ENCODE assay signal across 9 cellular contexts in genomic region chr11:67584205-67584880, GRCh38.
A peak's percentile ranks its signal among the peaks of the same experiment; 100 is the strongest.
DNase-seq lines count a peak whose midpoint lies in the region; ATAC-seq, FAIRE-seq and TF ChIP-seq lines count a peak whose summit lies in the region.
"Had no signal": no experiment of that assay in that cellular context is flagged by ENCODE, and none has a peak within 500 bp of the region (broad histone marks: within the 10 kb centered on the region; RNA-seq: fewer than 3 reads in every experiment).

No MANE protein-coding gene starts in this region.

- TF ChIP-seq CTCF in HL-60 (IDR thresholded peaks at IDR 0.05; ENCODE audit: insufficient read depth, low read length) (no peak), coronary artery (IDR thresholded peaks at IDR 0.05) (no peak)

- no peak for ATAC-seq in HG03378 (IDR thresholded peaks at IDR 0.05; ENCODE audit: unreplicated experiment)

- no peak for FAIRE-seq in RCC 7860 (lab: Jason Lieb, UNC)

- DNase-seq in D341Med (ENCODE audit: low spot score) = peak; percentile 54
- peak; percentile 84 to 95 for DNase-seq in HL-60 (ENCODE audit: low read depth in 1 of 2, low spot score in 1 of 2)
- peak; percentile 24 for DNase-seq in T-helper 2 cell treated with Interferon-gamma antibody and Interleukin-4, amounts not matched to agents 5 μg/mL and 100 μg/mL, for 36 hours (ENCODE audit: low spot score)
- peak; percentile 85 for DNase-seq in coronary artery (ENCODE audit: low spot score)
- peak; percentile 88 for DNase-seq in left kidney (ENCODE audit: low read depth, low spot score)
- peak; percentile 30 for DNase-seq in stimulated activated CD4-positive, alpha-beta T cell treated with anti-CD3 and anti-CD28 coated beads, Interleukin-1b, Interleukin-23, amount 100 ng/mL, for 48 hours
- DNase-seq in RCC 7860 (ENCODE audit: low spot score) = no peak

- H3K27ac ChIP-seq in HL-60 (replicated peaks) (peak overlapping the region; percentile 82), coronary artery (peak overlapping the region; percentile 96 to 98)
- H3K27ac ChIP-seq: KMS-11 had no signal

- H3K36me3 Mint-ChIP-seq in T-helper 2 cell treated with Interferon-gamma antibody and Interleukin-4, amounts not matched to agents 5 μg/mL and 100 μg/mL, for 36 hours (ENCODE audit: low read depth) = peaks cover 23% of the 10 kb centered on the region

- no peaks in the 10 kb centered on the region for H3K27me3 ChIP-seq in HL-60 (ENCODE audit: insufficient read depth, poor library complexity, severe bottlenecking)

- H3K4me3 ChIP-seq in HL-60 (replicated peaks; ENCODE audit: insufficient read depth, low read length) (peak overlapping the region; percentile 55), coronary artery (peak overlapping the region; percentile 86)

- H3K27me3 Mint-ChIP-seq in T-helper 2 cell treated with Interferon-gamma antibody and Interleukin-4, amounts not matched to agents 5 μg/mL and 100 μg/mL, for 36 hours (ENCODE audit: low read depth) = peaks cover 16% of the 10 kb centered on the region

- H3K27ac Mint-ChIP-seq in T-helper 2 cell treated with Interferon-gamma antibody and Interleukin-4, amounts not matched to agents 5 μg/mL and 100 μg/mL, for 36 hours = peak overlapping the region; percentile 79

- H3K9me3 Mint-ChIP-seq in T-helper 2 cell treated with Interferon-gamma antibody and Interleukin-4, amounts not matched to agents 5 μg/mL and 100 μg/mL, for 36 hours = no peaks in the 10 kb centered on the region

- peaks cover 32% of the 10 kb centered on the region for H3K4me1 Mint-ChIP-seq in T-helper 2 cell treated with Interferon-gamma antibody and Interleukin-4, amounts not matched to agents 5 μg/mL and 100 μg/mL, for 36 hours (ENCODE audit: low read depth)

- H3K4me3 Mint-ChIP-seq in T-helper 2 cell treated with Interferon-gamma antibody and Interleukin-4, amounts not matched to agents 5 μg/mL and 100 μg/mL, for 36 hours = peak overlapping the region; percentile 77
